37 cellular contexts compared by ENCODE assay signal in genomic region chrX:70427360-70427759, GRCh38. TPM values are rescaled to one million over a fixed set of nuclear protein-coding genes. Genes with fewer than 3 reads are reported as not detected.
"Had no signal": no experiment of that assay in that cellular context is flagged by ENCODE, and none has a peak within 500 bp of the region (broad histone marks: within the 10 kb centered on the region; RNA-seq: fewer than 3 reads in every experiment).

No MANE protein-coding gene starts in this region.

- H3K9me3 ChIP-seq: adrenal gland, ascending aorta, body of pancreas, breast epithelium had no signal

- ATAC-seq: activated naive CD4-positive, alpha-beta T cell treated with anti-CD3 and anti-CD28 coated beads, Interleukin-2, amount 50 U/mL, for 72 hours; activated naive CD8-positive, alpha-beta T cell treated with anti-CD3 and anti-CD28 coated beads, Interleukin-2, amount 50 U/mL, for 24 hours; activated T-cell treated with anti-CD3 and anti-CD28 coated beads, Interleukin-2, amount 50 U/mL, for 4 hours; activated T-cell treated with anti-CD3 and anti-CD28 coated beads, Interleukin-2, amount 50 U/mL, for 72 hours; activated T-helper 17 cell treated with anti-CD3 and anti-CD28 coated beads, Interleukin-2, amount 50 U/mL, for 72 hours; body of pancreas had no signal

- FAIRE-seq: astrocyte, bronchial epithelial cell had no signal

- H3K27ac ChIP-seq: adrenal gland, ascending aorta, body of pancreas, brain microvascular endothelial cell, breast epithelium, cardiac muscle cell had no signal

- DNase-seq: activated effector memory CD4-positive, alpha-beta T cell treated with anti-CD3 and anti-CD28 coated beads, Interleukin-2, amount 50 U/mL, for 16 hours; activated effector memory CD4-positive, alpha-beta T cell treated with Interleukin-2 at 50 U/mL for 16 hours; activated gamma-delta T cell; activated gamma-delta T cell treated with Interleukin-2 at 50 U/mL for 16 hours; activated naive CD4-positive, alpha-beta T cell; activated naive CD4-positive, alpha-beta T cell treated with anti-CD3 and anti-CD28 coated beads for 36 hours; activated naive CD4-positive, alpha-beta T cell treated with anti-CD3 and anti-CD28 coated beads, Interleukin-2, amount 10 ng/mL, durations not matched to agents 7 days and 5 days; activated naive CD4-positive, alpha-beta T cell treated with anti-CD3 and anti-CD28 coated beads, Interleukin-2, amount 50 U/mL, for 16 hours; activated naive CD4-positive, alpha-beta T cell treated with Interleukin-2 at 50 U/mL for 16 hours; activated naive CD8-positive, alpha-beta T cell treated with anti-CD3 and anti-CD28 coated beads for 36 hours; activated naive CD8-positive, alpha-beta T cell treated with anti-CD3 and anti-CD28 coated beads, Interleukin-2, amount 10 ng/mL, durations not matched to agents 7 days and 5 days; activated naive CD8-positive, alpha-beta T cell treated with anti-CD3 and anti-CD28 coated beads, Interleukin-2, amount 50 U/mL, for 24 hours; activated T-cell treated with anti-CD3 and anti-CD28 coated beads, Interleukin-2, amount 50 U/mL, for 1 hour; activated T-cell treated with anti-CD3 and anti-CD28 coated beads, Interleukin-2, amount 50 U/mL, for 24 hours; activated T-cell treated with anti-CD3 and anti-CD28 coated beads, Interleukin-2, amount 50 U/mL, for 4 hours; activated T-cell treated with anti-CD3 and anti-CD28 coated beads, Interleukin-2, amount 50 U/mL, for 48 hours; activated T-cell treated with anti-CD3 and anti-CD28 coated beads, Interleukin-2, amount 50 U/mL, for 72 hours; adrenal gland; amniotic stem cell; amygdala; anterior cingulate cortex; aorta; body of pancreas; brain microvascular endothelial cell; caudate nucleus; central memory CD4-positive, alpha-beta T cell; cerebellar nuclear complex had no signal

- H3K36me3 ChIP-seq: adrenal gland, ascending aorta, brain microvascular endothelial cell, breast epithelium, cardiac muscle cell had no signal

- H3K27me3 ChIP-seq: ascending aorta, body of pancreas, brain microvascular endothelial cell, cardiac muscle cell had no signal

- H3K4me1 ChIP-seq: adrenal gland, ascending aorta, body of pancreas, breast epithelium had no signal

- H3K4me3 ChIP-seq: adrenal gland, ascending aorta, body of pancreas, breast epithelium, cardiac muscle cell had no signal

RNA-seq across cellular contexts. Expression of gene GDPD2, which starts 4.2 kb away (rescaled TPM):
- total RNA-seq: activated naive CD4-positive, alpha-beta T cell treated with anti-CD3 and anti-CD28 coated beads for 36 hours; activated naive CD8-positive, alpha-beta T cell treated with anti-CD3 and anti-CD28 coated beads for 36 hours; activated naive CD8-positive, alpha-beta T cell treated with anti-CD3 and anti-CD28 coated beads, Interleukin-2, amount 10 ng/mL, durations not matched to agents 7 days and 5 days; activated T-cell treated with anti-CD3 and anti-CD28 coated beads, Interleukin-2, amount 50 U/mL, for 4 hours; activated T-helper 1 cell treated with anti-CD3 and anti-CD28 coated beads, Interleukin-12 subunit alpha, Interleukin-12 subunit beta, Interleukin-2, Interleukin-4 antibody, amounts not matched to agents 30 ng/mL and 10 ng/mL and 1 ng/mL, durations not matched to agents 14 hours and 24 hours and 36 hours; adrenal gland; aorta; ascending aorta; astrocyte; bronchial epithelial cell; cardiac muscle cell; cardiac septum; chondrocyte had no signal
- polyA plus RNA-seq: cardiac muscle cell had no signal
